24 cellular contexts compared by ENCODE assay signal in genomic region chr4:41480985-41481384, GRCh38. TPM values are rescaled to one million over a fixed set of nuclear protein-coding genes. Genes with fewer than 3 reads are reported as not detected.
"Had no signal": no experiment of that assay in that cellular context is flagged by ENCODE, and none has a peak within 500 bp of the region (broad histone marks: within the 10 kb centered on the region; RNA-seq: fewer than 3 reads in every experiment).

No MANE protein-coding gene starts in this region.

- H3K9me3 ChIP-seq: left ventricle myocardium inferior, pancreas, prostate gland, testis, tibial artery, upper lobe of right lung had no signal

- ATAC-seq: left colon; naive thymus-derived CD8-positive, alpha-beta T cell; pancreas; right cardiac atrium; sciatic nerve; stimulated activated effector memory CD8-positive, alpha-beta T cell treated with anti-CD3 and anti-CD28 coated beads, Interleukin-12 subunit alpha, Interleukin-12 subunit beta, amount 100 ng/mL, for 72 hours; upper lobe of right lung had no signal

- DNase-seq: head of caudate nucleus; hippocampal formation; kidney; left colon; left ventricle myocardium inferior; midbrain; naive thymus-derived CD8-positive, alpha-beta T cell; nucleus accumbens; pancreas; posterior cingulate gyrus; retina; right cardiac atrium; stimulated activated CD4-positive, alpha-beta T cell treated with anti-CD3 and anti-CD28 coated beads, Interleukin-12 subunit alpha, Interleukin-12 subunit beta, amount 100 ng/mL, for 4 hours; stimulated activated CD4-positive, alpha-beta T cell treated with anti-CD3 and anti-CD28 coated beads, Interleukin-15, amount 100 ng/mL, for 24 hours; stimulated activated CD4-positive, alpha-beta T cell treated with anti-CD3 and anti-CD28 coated beads, Interleukin-4, amount 100 ng/mL, for 24 hours; stimulated activated naive CD4-positive, alpha-beta T cell; testis; tibial artery; trophoblast cell; upper lobe of right lung had no signal

- FAIRE-seq: kidney, pancreas had no signal

- H3K27me3 ChIP-seq: pancreas, testis, tibial artery, upper lobe of right lung had no signal

- H3K36me3 ChIP-seq: left ventricle myocardium inferior, pancreas, prostate gland, tibial artery, upper lobe of right lung had no signal

- H3K27ac ChIP-seq: left ventricle myocardium inferior, pancreas, prostate gland, skin epidermis, testis, tibial artery, upper lobe of right lung had no signal

- H3K4me3 ChIP-seq: left ventricle myocardium inferior, pancreas, prostate gland, skin epidermis, testis, tibial artery, upper lobe of right lung had no signal

- H3K4me1 ChIP-seq: pancreas, prostate gland, testis had no signal

RNA-seq across cellular contexts. Expression of gene LIMCH1, which starts 57.0 kb away (rescaled TPM):
- total RNA-seq: naive thymus-derived CD8-positive, alpha-beta T cell had no signal
- polyA plus RNA-seq: naive thymus-derived CD8-positive, alpha-beta T cell had no signal
